10 cellular contexts compared by ENCODE assay signal in the genomic region with DNA sequence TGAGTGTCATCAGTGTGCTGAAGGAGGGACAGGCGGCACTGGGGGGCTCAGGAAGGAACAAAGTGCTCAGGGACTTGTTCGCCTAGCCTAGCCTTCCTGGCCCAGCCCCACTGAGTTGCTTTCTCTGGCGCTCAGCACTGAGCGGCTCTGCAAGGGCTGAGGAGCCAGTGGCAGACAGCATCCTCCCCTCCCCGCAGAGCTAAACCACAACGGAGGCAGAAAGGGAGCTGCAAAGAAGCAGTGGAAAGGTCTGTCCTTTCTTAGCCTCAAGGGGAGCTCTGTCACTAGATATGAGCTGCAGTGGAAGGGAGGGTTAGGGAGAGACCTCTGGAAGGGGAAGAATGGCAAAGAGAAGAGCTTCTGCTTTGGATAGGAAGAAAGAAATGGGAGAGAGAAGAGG.
DNase-seq lines count a peak whose midpoint lies in the region; ATAC-seq and TF ChIP-seq lines count a peak whose summit lies in the region.
"Had no signal": no experiment of that assay in that cellular context is flagged by ENCODE, and none has a peak within 500 bp of the region (broad histone marks: within the 10 kb centered on the region; RNA-seq: fewer than 3 reads in every experiment).

No MANE protein-coding gene starts in this region.

- no peaks in the 10 kb centered on the region for H3K9me3 ChIP-seq in SJCRH30 (replicated peaks)

- peaks cover 40% of the 10 kb centered on the region for H3K4me1 Mint-ChIP-seq in activated CD4-positive, alpha-beta T cell treated with anti-CD3 and anti-CD28 coated beads, Interleukin-2, amount 10 ng/mL, durations not matched to agents 24 days and 14 days
- peaks cover 35% of the 10 kb centered on the region for H3K4me1 Mint-ChIP-seq in stimulated activated naive CD8-positive, alpha-beta T cell treated with anti-CD3 and anti-CD28 coated beads, Interleukin-15, amount 100 ng/mL, for 72 hours

- no peak overlapping the region for H3K27ac ChIP-seq in SJCRH30

- peak overlapping the region; percentile 28 for H3K4me3 Mint-ChIP-seq in activated CD4-positive, alpha-beta T cell treated with anti-CD3 and anti-CD28 coated beads, Interleukin-2, amount 10 ng/mL, durations not matched to agents 24 days and 14 days
- no peak overlapping the region for H3K4me3 Mint-ChIP-seq in stimulated activated naive CD8-positive, alpha-beta T cell treated with anti-CD3 and anti-CD28 coated beads, Interleukin-15, amount 100 ng/mL, for 72 hours
- H3K4me3 Mint-ChIP-seq: B cell had no signal

- H3K36me3 Mint-ChIP-seq in activated CD4-positive, alpha-beta T cell treated with anti-CD3 and anti-CD28 coated beads, Interleukin-2, amount 10 ng/mL, durations not matched to agents 24 days and 14 days (ENCODE audit: low read depth): peaks cover 13% of the 10 kb centered on the region

- peak; percentile 29 for TF ChIP-seq CTCF in fibroblast of villous mesenchyme (IDR thresholded peaks at IDR 0.05; ENCODE audit: insufficient read depth, low read depth, low read length)

- ATAC-seq in stimulated activated naive CD8-positive, alpha-beta T cell treated with anti-CD3 and anti-CD28 coated beads, Interleukin-15, amount 100 ng/mL, for 72 hours: peak; percentile 63
- no peak for ATAC-seq in GM18907 (IDR thresholded peaks at IDR 0.05; ENCODE audit: unreplicated experiment)

- H3K36me3 ChIP-seq in SJCRH30: peaks cover 2% of the 10 kb centered on the region; the same call in 1 of the 2 replicates

- no peaks in the 10 kb centered on the region for H3K9me3 Mint-ChIP-seq in activated CD4-positive, alpha-beta T cell treated with anti-CD3 and anti-CD28 coated beads, Interleukin-2, amount 10 ng/mL, durations not matched to agents 24 days and 14 days
- no peaks in the 10 kb centered on the region for H3K9me3 Mint-ChIP-seq in stimulated activated naive CD8-positive, alpha-beta T cell treated with anti-CD3 and anti-CD28 coated beads, Interleukin-15, amount 100 ng/mL, for 72 hours

- DNase-seq in activated T-cell treated with anti-CD3 and anti-CD28 coated beads for 1 hour (ENCODE audit: low read depth): peak; percentile 3
- no peak for DNase-seq in activated T-cell treated with anti-CD3 and anti-CD28 coated beads for 4 hours
- peak; percentile 91 for DNase-seq in activated CD4-positive, alpha-beta T cell treated with anti-CD3 and anti-CD28 coated beads, Interleukin-2, amount 10 ng/mL, durations not matched to agents 24 days and 14 days
- DNase-seq in fibroblast of villous mesenchyme (ENCODE audit: low read depth): no peak
- DNase-seq in stimulated activated naive CD8-positive, alpha-beta T cell treated with anti-CD3 and anti-CD28 coated beads, Interleukin-15, amount 100 ng/mL, for 72 hours: peak in 1 of 2 donors; percentile 22
- DNase-seq in NCI-H2029 treated with DMSO at 0.1 percent for 48 hours (lab: John Stamatoyannopoulos, UW): no peak
- no peak for DNase-seq in SJCRH30
- DNase-seq: Karpas-422 had no signal

- no peak overlapping the region for H3K4me3 ChIP-seq in fibroblast of villous mesenchyme (ENCODE audit: low read depth, low read length)
- H3K4me3 ChIP-seq in SJCRH30: no peak overlapping the region

- no peaks in the 10 kb centered on the region for H3K27me3 ChIP-seq in SJCRH30

- no peaks in the 10 kb centered on the region for H3K4me1 ChIP-seq in SJCRH30

- peak overlapping the region; percentile 68 for H3K27ac Mint-ChIP-seq in activated CD4-positive, alpha-beta T cell treated with anti-CD3 and anti-CD28 coated beads, Interleukin-2, amount 10 ng/mL, durations not matched to agents 24 days and 14 days
- H3K27ac Mint-ChIP-seq in stimulated activated naive CD8-positive, alpha-beta T cell treated with anti-CD3 and anti-CD28 coated beads, Interleukin-15, amount 100 ng/mL, for 72 hours: no peak overlapping the region
- H3K27ac Mint-ChIP-seq: B cell had no signal

- intact Hi-C loops in activated CD4-positive, alpha-beta T cell treated with anti-CD3 and anti-CD28 coated beads, Interleukin-2, amount 10 ng/mL, durations not matched to agents 24 days and 14 days (cut with micrococcal nuclease): loop anchor here (2.0 kb wide), 2 partner anchors 19 to 81 kb away; no protein-coding TSS in a partner anchor

- no peaks in the 10 kb centered on the region for H3K27me3 Mint-ChIP-seq in activated CD4-positive, alpha-beta T cell treated with anti-CD3 and anti-CD28 coated beads, Interleukin-2, amount 10 ng/mL, durations not matched to agents 24 days and 14 days
- no peaks in the 10 kb centered on the region for H3K27me3 Mint-ChIP-seq in stimulated activated naive CD8-positive, alpha-beta T cell treated with anti-CD3 and anti-CD28 coated beads, Interleukin-15, amount 100 ng/mL, for 72 hours
- H3K27me3 Mint-ChIP-seq: B cell had no signal

Comparison
In these comparisons a context has a peak if more than half of its experiments do, and no peak if none do; other contexts are left out.
1. DNase-seq: peak in activated T-cell treated with anti-CD3 and anti-CD28 coated beads for 1 hour (single experiment) and activated CD4-positive, alpha-beta T cell treated with anti-CD3 and anti-CD28 coated beads, Interleukin-2, amount 10 ng/mL, durations not matched to agents 24 days and 14 days (single experiment); none in activated T-cell treated with anti-CD3 and anti-CD28 coated beads for 4 hours (single experiment), fibroblast of villous mesenchyme (single experiment), NCI-H2029 treated with DMSO at 0.1 percent for 48 hours (single experiment) and SJCRH30 (0 of 2).